ENCODE assay signal across 19 cellular contexts in the genomic region with DNA sequence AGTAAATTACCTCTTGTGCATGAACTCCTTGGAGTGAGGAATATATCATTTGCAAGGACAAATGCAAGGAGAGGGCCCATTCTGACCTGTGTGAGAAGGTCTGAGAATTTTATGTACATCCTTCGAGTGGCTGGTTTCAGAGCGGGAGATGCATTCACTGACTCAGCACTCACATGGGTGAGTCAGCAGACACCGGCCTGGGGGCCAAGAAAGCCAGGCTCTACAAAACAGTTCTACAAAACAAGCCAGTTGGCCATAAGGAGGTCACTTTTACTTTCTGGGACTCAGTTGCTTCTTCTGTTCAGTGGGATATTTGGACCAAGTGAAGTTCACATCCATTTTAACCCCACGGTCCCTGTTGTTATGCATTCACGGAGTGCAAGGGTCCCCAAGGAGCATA. TPM values are rescaled to one million over a fixed set of nuclear protein-coding genes. Genes with fewer than 3 reads are reported as not detected.
DNase-seq lines count a peak whose midpoint lies in the region; ATAC-seq, FAIRE-seq and TF ChIP-seq lines count a peak whose summit lies in the region.
"Had no signal": no experiment of that assay in that cellular context is flagged by ENCODE, and none has a peak within 500 bp of the region (broad histone marks: within the 10 kb centered on the region; RNA-seq: fewer than 3 reads in every experiment).

No MANE protein-coding gene starts in this region.

- H3K9me1 ChIP-seq in endothelial cell of umbilical vein (replicated peaks; ENCODE audit: control insufficient read depth, extremely low read depth, insufficient read depth, low read length) = no peaks in the 10 kb centered on the region

- H3K36me3 Mint-ChIP-seq in activated CD8-positive, alpha-beta T cell treated with anti-CD3 and anti-CD28 coated beads, Interleukin-2, amount 10 ng/mL, durations not matched to agents 7 days and 5 days (ENCODE audit: low read depth) = no peaks in the 10 kb centered on the region
- H3K36me3 Mint-ChIP-seq: neural progenitor cell had no signal

- peaks cover 11% of the 10 kb centered on the region for H3K4me1 ChIP-seq in endothelial cell of umbilical vein (ENCODE audit: control insufficient read depth, extremely low read depth, insufficient read depth, low read length)
- H3K4me1 ChIP-seq: neural progenitor cell had no signal

- no peaks in the 10 kb centered on the region for H3K79me2 ChIP-seq in endothelial cell of umbilical vein (ENCODE audit: control insufficient read depth, insufficient read depth, low read length)

- H3K9me3 ChIP-seq in endothelial cell of umbilical vein (replicated peaks; ENCODE audit: control insufficient read depth, insufficient read depth, low read length) = no peaks in the 10 kb centered on the region

- no peak overlapping the region for H3K4me3 ChIP-seq in endothelial cell of umbilical vein (replicated peaks in 1 of 3; ENCODE audit: insufficient read depth in 1 of 3, low read depth in 1 of 3, low read length in 3 of 3)
- H3K4me3 ChIP-seq in retinal pigment epithelial cell (ENCODE audit: low read length) = no peak overlapping the region
- H3K4me3 ChIP-seq: GM23338, neural progenitor cell had no signal

- no peak overlapping the region for H3K4me2 ChIP-seq in endothelial cell of umbilical vein (ENCODE audit: insufficient read depth, low read length)
- H3K4me2 ChIP-seq: GM23338, neural progenitor cell had no signal

- H3K9ac ChIP-seq in endothelial cell of umbilical vein (replicated peaks; ENCODE audit: extremely low read depth, insufficient read depth, low read length) = no peak overlapping the region
- H3K9ac ChIP-seq: neural progenitor cell had no signal

- POLR2A ChIA-PET in RWPE1 (lab: Yijun Ruan, JAX; ENCODE audit: low non-redundant PET) = no interaction called here
- POLR2A ChIA-PET in endothelial cell of umbilical vein (lab: Charles Lee) = no interaction called here
- POLR2A ChIA-PET in activated CD8-positive, alpha-beta T cell treated with anti-CD3 and anti-CD28 coated beads, Interleukin-2, amount 10 ng/mL, durations not matched to agents 7 days and 5 days (lab: Charles Lee) = no interaction called here

- H3K9me3 Mint-ChIP-seq in activated CD8-positive, alpha-beta T cell treated with anti-CD3 and anti-CD28 coated beads, Interleukin-2, amount 10 ng/mL, durations not matched to agents 7 days and 5 days (ENCODE audit: insufficient read depth) = no peaks in the 10 kb centered on the region
- H3K9me3 Mint-ChIP-seq: activated CD4-positive, alpha-beta T cell treated with anti-CD3 and anti-CD28 coated beads, Interleukin-2, amount 10 ng/mL, durations not matched to agents 24 days and 14 days; stimulated activated naive CD8-positive, alpha-beta T cell treated with anti-CD3 and anti-CD28 coated beads, Interleukin-15, amount 100 ng/mL, for 72 hours had no signal

- H3K27ac ChIP-seq in RWPE1 = no peak overlapping the region
- no peak overlapping the region for H3K27ac ChIP-seq in endothelial cell of umbilical vein (ENCODE audit: insufficient read depth, low read depth, low read length)
- H3K27ac ChIP-seq: epithelial cell of prostate, neural progenitor cell had no signal

- H3K27ac Mint-ChIP-seq in activated CD8-positive, alpha-beta T cell treated with anti-CD3 and anti-CD28 coated beads, Interleukin-2, amount 10 ng/mL, durations not matched to agents 7 days and 5 days = no peak overlapping the region
- H3K27ac Mint-ChIP-seq: activated CD4-positive, alpha-beta T cell treated with anti-CD3 and anti-CD28 coated beads, Interleukin-2, amount 10 ng/mL, durations not matched to agents 24 days and 14 days; GM23338; neural progenitor cell; stimulated activated naive CD8-positive, alpha-beta T cell treated with anti-CD3 and anti-CD28 coated beads, Interleukin-15, amount 100 ng/mL, for 72 hours had no signal

- no peaks in the 10 kb centered on the region for H4K20me1 ChIP-seq in endothelial cell of umbilical vein (replicated peaks; ENCODE audit: control insufficient read depth, extremely low read depth, insufficient read depth, low read length)

- CTCF ChIA-PET in RWPE1 (lab: Yijun Ruan, JAX) = no interaction called here
- CTCF ChIA-PET in endothelial cell of umbilical vein (lab: Charles Lee) = interaction anchor here (0.8 kb wide), 1 partner anchor 9 kb away, joined by 4 read pairs; no protein-coding TSS in a partner anchor
- CTCF ChIA-PET in activated CD8-positive, alpha-beta T cell treated with anti-CD3 and anti-CD28 coated beads, Interleukin-2, amount 10 ng/mL, durations not matched to agents 7 days and 5 days (lab: Charles Lee) = no interaction called here

- peak; percentile 28 for DNase-seq in HCEC 1CT
- DNase-seq in RWPE1 (ENCODE audit: low spot score) = peak; percentile 45
- peak; percentile 7 for DNase-seq in endothelial cell of umbilical vein (ENCODE audit: low read depth, low spot score)
- peak; percentile 10 for DNase-seq in retinal pigment epithelial cell (ENCODE audit: low read depth)
- no peak for DNase-seq in activated CD8-positive, alpha-beta T cell treated with anti-CD3 and anti-CD28 coated beads, Interleukin-2, amount 10 ng/mL, durations not matched to agents 7 days and 5 days
- DNase-seq: activated CD4-positive, alpha-beta T cell treated with anti-CD3 and anti-CD28 coated beads, Interleukin-2, amount 10 ng/mL, durations not matched to agents 24 days and 14 days; activated gamma-delta T cell treated with Interleukin-2 at 50 U/mL for 16 hours; central memory CD4-positive, alpha-beta T cell; NCI-H1930; NCI-H526 treated with DMSO at 0.1 percent for 48 hours; RPMI8226; small intestine; stimulated activated naive CD8-positive, alpha-beta T cell treated with anti-CD3 and anti-CD28 coated beads, Interleukin-15, amount 100 ng/mL, for 72 hours had no signal

- dilution Hi-C loops in endothelial cell of umbilical vein (cut with MboI; ENCODE audit: extremely low pct_ligation_motif_present, low sequenced_read_pairs) = no loop called here

- H3K36me3 ChIP-seq in endothelial cell of umbilical vein (ENCODE audit: control insufficient read depth in 2 of 2, extremely low read depth in 1 of 2, insufficient read depth in 2 of 2, low read length in 2 of 2) = no peaks in the 10 kb centered on the region
- H3K36me3 ChIP-seq: neural progenitor cell had no signal

- ATAC-seq in activated CD8-positive, alpha-beta T cell treated with anti-CD3 and anti-CD28 coated beads, Interleukin-2, amount 10 ng/mL, durations not matched to agents 7 days and 5 days = no peak
- ATAC-seq in HG02798 (IDR thresholded peaks at IDR 0.05; ENCODE audit: poor library complexity, unreplicated experiment) (no peak), GM19397 (IDR thresholded peaks at IDR 0.05; ENCODE audit: unreplicated experiment) (no peak)
- ATAC-seq: GM23338 had no signal

- peaks cover 10% of the 10 kb centered on the region for H3K27me3 Mint-ChIP-seq in activated CD8-positive, alpha-beta T cell treated with anti-CD3 and anti-CD28 coated beads, Interleukin-2, amount 10 ng/mL, durations not matched to agents 7 days and 5 days (ENCODE audit: low read depth)
- H3K27me3 Mint-ChIP-seq: activated CD4-positive, alpha-beta T cell treated with anti-CD3 and anti-CD28 coated beads, Interleukin-2, amount 10 ng/mL, durations not matched to agents 24 days and 14 days had no signal

- TF ChIP-seq POLR2A in endothelial cell of umbilical vein (IDR thresholded peaks at IDR 0.05; ENCODE audit: low read depth, low read length) = no peak

- H3K4me1 Mint-ChIP-seq in activated CD8-positive, alpha-beta T cell treated with anti-CD3 and anti-CD28 coated beads, Interleukin-2, amount 10 ng/mL, durations not matched to agents 7 days and 5 days (ENCODE audit: low read depth) = no peaks in the 10 kb centered on the region
- H3K4me1 Mint-ChIP-seq: activated CD4-positive, alpha-beta T cell treated with anti-CD3 and anti-CD28 coated beads, Interleukin-2, amount 10 ng/mL, durations not matched to agents 24 days and 14 days; GM23338; stimulated activated naive CD8-positive, alpha-beta T cell treated with anti-CD3 and anti-CD28 coated beads, Interleukin-15, amount 100 ng/mL, for 72 hours had no signal

- intact Hi-C loops in endothelial cell of umbilical vein (cut with micrococcal nuclease) = no loop called here

- H2AFZ ChIP-seq in endothelial cell of umbilical vein (ENCODE audit: low read depth, low read length) = no peak overlapping the region
- H2AFZ ChIP-seq: GM23338, neural progenitor cell had no signal

- no TSS peak for BruUV-seq in endothelial cell of umbilical vein (replicated peaks; lab: Mats Ljungman, UMichigan)

- no peak overlapping the region for H3K4me3 Mint-ChIP-seq in activated CD8-positive, alpha-beta T cell treated with anti-CD3 and anti-CD28 coated beads, Interleukin-2, amount 10 ng/mL, durations not matched to agents 7 days and 5 days
- H3K4me3 Mint-ChIP-seq: activated CD4-positive, alpha-beta T cell treated with anti-CD3 and anti-CD28 coated beads, Interleukin-2, amount 10 ng/mL, durations not matched to agents 24 days and 14 days; GM23338; neural progenitor cell; stimulated activated naive CD8-positive, alpha-beta T cell treated with anti-CD3 and anti-CD28 coated beads, Interleukin-15, amount 100 ng/mL, for 72 hours had no signal

- no peak for FAIRE-seq in endothelial cell of umbilical vein (lab: Jason Lieb, UNC)
- FAIRE-seq: small intestine had no signal

- H3K27me3 ChIP-seq in endothelial cell of umbilical vein (ENCODE audit: control insufficient read depth in 2 of 2, insufficient read depth in 2 of 2, low read length in 2 of 2) = no peaks in the 10 kb centered on the region
- H3K27me3 ChIP-seq: neural progenitor cell had no signal

- no peak for TF ChIP-seq CTCF in RWPE1 (conservative IDR thresholded peaks at IDR 0.05; ENCODE audit: low read depth)
- TF ChIP-seq CTCF in endothelial cell of umbilical vein (IDR thresholded peaks at IDR 0.05; ENCODE audit: extremely low read depth in 1 of 2, insufficient read depth in 1 of 2, low read depth in 1 of 2, low read length in 2 of 2) = no peak
- no peak for TF ChIP-seq CTCF in retinal pigment epithelial cell (conservative IDR thresholded peaks at IDR 0.05; ENCODE audit: low read depth, low read length)

TF ChIP-seq in endothelial cell of umbilical vein, 7 proteins besides CTCF, POLR2A, EP300 and RAD21 (continues in another document):
- no peak for TF ChIP-seq JUN (IDR thresholded peaks at IDR 0.05; ENCODE audit: borderline replicate concordance, insufficient read depth, insufficient read length, low read depth)
- no peak for TF ChIP-seq MYC (IDR thresholded peaks at IDR 0.05; ENCODE audit: low read depth, low read length)
- TF ChIP-seq POLR2AphosphoS5 (IDR thresholded peaks at IDR 0.05; ENCODE audit: insufficient read depth, low read depth, low read length) = no peak

RNA-seq across cellular contexts. Expression of a gene that starts 35.2 kb away (rescaled TPM):
- total RNA-seq in endothelial cell of umbilical vein = 0.76 and 1.1 TPM in 2 replicates
- polyA plus RNA-seq in endothelial cell of umbilical vein = 0.06 and 0.30 TPM in 2 replicates
- 0.35 and 0.63 TPM in 2 replicates for polyA plus RNA-seq in endothelial cell of umbilical vein (2011; cell fraction: cytosol; rRNA removed)
- 1.3 and 1.4 TPM in 2 replicates for polyA plus RNA-seq in endothelial cell of umbilical vein (2011; cell fraction: nucleus; rRNA removed)
- 1.1 and 2.4 TPM in 2 replicates for polyA plus RNA-seq in endothelial cell of umbilical vein (2012)
- polyA minus RNA-seq in endothelial cell of umbilical vein = 0.28 and 0.34 TPM in 2 replicates
- 3.9 TPM for polyA minus RNA-seq in endothelial cell of umbilical vein (2011; cell fraction: cytosol; rRNA and poly(A)+ RNA removed)
- polyA minus RNA-seq in endothelial cell of umbilical vein (2011; cell fraction: nucleus; rRNA and poly(A)+ RNA removed) = 0.58 and 1.3 TPM in 2 replicates
- not detected for total RNA-seq in activated CD8-positive, alpha-beta T cell treated with anti-CD3 and anti-CD28 coated beads, Interleukin-2, amount 10 ng/mL, durations not matched to agents 7 days and 5 days
- total RNA-seq: activated CD4-positive, alpha-beta T cell treated with anti-CD3 and anti-CD28 coated beads, Interleukin-2, amount 10 ng/mL, durations not matched to agents 24 days and 14 days; T-helper 2 cell treated with Interferon-gamma antibody and Interleukin-4, amounts not matched to agents 100 ng/mL and 5 ng/mL, for 36 hours had no signal
